8 cellular contexts compared by ENCODE assay signal in the genomic region with DNA sequence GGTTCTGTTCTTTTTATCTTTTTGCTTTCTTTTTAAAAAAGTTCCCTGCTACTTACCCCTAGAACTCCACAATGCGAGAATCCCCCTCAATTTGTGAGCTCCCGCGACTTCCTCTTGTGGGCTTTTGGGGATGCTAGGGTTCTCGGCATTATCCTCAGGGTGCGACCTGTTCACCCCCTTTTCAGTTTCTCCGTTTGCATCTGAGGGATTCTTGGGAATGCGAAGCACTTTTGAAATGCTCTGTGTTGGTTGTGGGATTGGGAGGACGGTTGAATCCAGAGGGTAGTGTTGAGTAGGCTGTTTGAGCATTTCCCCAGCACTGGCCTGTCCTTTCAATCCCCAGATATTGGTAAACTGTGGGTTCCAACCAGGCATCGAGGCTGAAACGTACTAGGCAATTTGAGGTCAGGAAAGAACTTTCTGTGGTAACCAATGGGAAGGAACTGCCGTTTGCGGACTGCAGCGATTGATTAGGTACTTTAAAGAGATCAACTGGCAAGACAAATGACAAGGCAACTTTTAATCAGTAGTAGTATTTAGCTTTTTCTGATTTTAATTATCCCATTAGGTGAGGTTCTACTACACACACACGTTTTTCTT. TPM values are rescaled to one million over a fixed set of nuclear protein-coding genes. Genes with fewer than 3 reads are reported as not detected.
DNase-seq lines count a peak whose midpoint lies in the region; ATAC-seq and TF ChIP-seq lines count a peak whose summit lies in the region.

No MANE protein-coding gene starts in this region.

- no peaks in the 10 kb centered on the region for H3K4me1 ChIP-seq in endocrine pancreas (ENCODE audit: control insufficient read depth, insufficient read depth, low read length)
- H3K4me1 ChIP-seq in naive thymus-derived CD4-positive, alpha-beta T cell (ENCODE audit: control insufficient read depth in 2 of 2, insufficient read depth in 2 of 2, low read length in 2 of 2), result peaks cover 5 to 16% of the 10 kb centered on the region in 2 donors

- peak; percentile 14 for ATAC-seq in GM18907 (IDR thresholded peaks at IDR 0.05; ENCODE audit: unreplicated experiment)
- ATAC-seq in HG03108 (IDR thresholded peaks at IDR 0.05; ENCODE audit: unreplicated experiment), result peak; percentile 0
- ATAC-seq in SK-N-SH treated with all-trans-retinoic acid at 6 μM for 48 hours, result peak; percentile 17
- ATAC-seq in naive thymus-derived CD4-positive, alpha-beta T cell, result peak; percentile 0

- DNase-seq in AG10803 (ENCODE audit: low read depth), result peak; percentile 51
- DNase-seq in naive thymus-derived CD4-positive, alpha-beta T cell, result peak in 1 of 9 donors; percentile 11
- DNase-seq in hippocampal formation (lab: John Stamatoyannopoulos, UW), result no peak
- no peak for DNase-seq in NCI-H526 treated with DMSO at 0.1 percent for 48 hours (lab: John Stamatoyannopoulos, UW)

- no peaks in the 10 kb centered on the region for H3K27me3 ChIP-seq in endocrine pancreas (ENCODE audit: control insufficient read depth, insufficient read depth, low read length)
- no peaks in the 10 kb centered on the region for H3K27me3 ChIP-seq in naive thymus-derived CD4-positive, alpha-beta T cell (ENCODE audit: control insufficient read depth in 2 of 2, insufficient read depth in 2 of 2, low read length in 2 of 2)

- peaks cover 30 to 57% (median 55%) of the 10 kb centered on the region in 7 donors for H3K4me1 Mint-ChIP-seq in naive thymus-derived CD4-positive, alpha-beta T cell

- intact Hi-C loops in naive thymus-derived CD4-positive, alpha-beta T cell (cut with micrococcal nuclease), result loop anchor here (1.0 to 10.0 kb wide), 11 partner anchors 16 to 1780 kb away; a partner anchor contains a TSS

- peak overlapping the region; percentile 83 for H3K27ac ChIP-seq in naive thymus-derived CD4-positive, alpha-beta T cell (ENCODE audit: low read depth, low read length)

- CTCF ChIA-PET in naive thymus-derived CD4-positive, alpha-beta T cell (lab: Charles Lee), result no interaction called here

- peak overlapping the region; percentile 95 to 99 (median 97) for H3K27ac Mint-ChIP-seq in naive thymus-derived CD4-positive, alpha-beta T cell

- TF ChIP-seq CTCF in AG10803 (conservative IDR thresholded peaks at IDR 0.05; ENCODE audit: low read length), result no peak

- H3K36me3 ChIP-seq in endocrine pancreas (ENCODE audit: control insufficient read depth, insufficient read depth, low read length), result no peaks in the 10 kb centered on the region
- peaks cover 0 to 4% (median 0%) of the 10 kb centered on the region in 3 experiments for H3K36me3 ChIP-seq in naive thymus-derived CD4-positive, alpha-beta T cell (ENCODE audit: control insufficient read depth in 2 of 3, insufficient read depth in 3 of 3, low read length in 3 of 3)

- peaks cover 7 to 23% (median 18%) of the 10 kb centered on the region in 5 donors for H3K36me3 Mint-ChIP-seq in naive thymus-derived CD4-positive, alpha-beta T cell

- H3K9ac ChIP-seq in endocrine pancreas (ENCODE audit: control insufficient read depth, insufficient read depth, low read length), result peak overlapping the region; percentile 78

- H3K4me3 ChIP-seq in AG10803 (ENCODE audit: low read length) (peak overlapping the region; percentile 61), endocrine pancreas (ENCODE audit: control insufficient read depth, insufficient read depth, low read length) (peak overlapping the region; percentile 97)
- H3K4me3 ChIP-seq in naive thymus-derived CD4-positive, alpha-beta T cell (ENCODE audit: low read length), result peak overlapping the region; percentile 78

- no peaks in the 10 kb centered on the region for H3K9me3 ChIP-seq in endocrine pancreas (ENCODE audit: control insufficient read depth, low read length)
- H3K9me3 ChIP-seq in naive thymus-derived CD4-positive, alpha-beta T cell (ENCODE audit: control insufficient read depth in 2 of 3, low read length in 3 of 3), result no peaks in the 10 kb centered on the region

- peaks cover 0 to 2% (median 0%) of the 10 kb centered on the region in 11 donors for H3K9me3 Mint-ChIP-seq in naive thymus-derived CD4-positive, alpha-beta T cell

- POLR2A ChIA-PET in naive thymus-derived CD4-positive, alpha-beta T cell (lab: Charles Lee), result interaction anchor here (0.6 to 4.1 kb wide), 3 partner anchors 8 to 800 kb away, joined by 3 to 15 read pairs (median 5); a partner anchor contains a TSS

- peak overlapping the region; percentile 93 to 99 (median 98) for H3K4me3 Mint-ChIP-seq in naive thymus-derived CD4-positive, alpha-beta T cell

- H3K27me3 Mint-ChIP-seq in naive thymus-derived CD4-positive, alpha-beta T cell, result no peaks in the 10 kb centered on the region

TF ChIP-seq in SK-N-SH treated with all-trans-retinoic acid at 6 μM for 48 hours, 23 proteins besides CTCF, POLR2A, EP300 and RAD21:
- TF ChIP-seq, protein P1, sequence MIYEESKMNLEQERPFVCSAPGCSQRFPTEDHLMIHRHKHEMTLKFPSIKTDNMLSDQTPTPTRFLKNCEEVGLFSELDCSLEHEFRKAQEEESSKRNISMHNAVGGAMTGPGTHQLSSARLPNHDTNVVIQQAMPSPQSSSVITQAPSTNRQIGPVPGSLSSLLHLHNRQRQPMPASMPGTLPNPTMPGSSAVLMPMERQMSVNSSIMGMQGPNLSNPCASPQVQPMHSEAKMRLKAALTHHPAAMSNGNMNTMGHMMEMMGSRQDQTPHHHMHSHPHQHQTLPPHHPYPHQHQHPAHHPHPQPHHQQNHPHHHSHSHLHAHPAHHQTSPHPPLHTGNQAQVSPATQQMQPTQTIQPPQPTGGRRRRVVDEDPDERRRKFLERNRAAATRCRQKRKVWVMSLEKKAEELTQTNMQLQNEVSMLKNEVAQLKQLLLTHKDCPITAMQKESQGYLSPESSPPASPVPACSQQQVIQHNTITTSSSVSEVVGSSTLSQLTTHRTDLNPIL (CRISPR knock-in tag; IDR thresholded peaks at IDR 0.05; ENCODE audit: low read depth), result no peak
- TF ChIP-seq ZNF565 (CRISPR knock-in tag; conservative IDR thresholded peaks at IDR 0.05; ENCODE audit: low read depth), result no peak
- TF ChIP-seq, protein P2, sequence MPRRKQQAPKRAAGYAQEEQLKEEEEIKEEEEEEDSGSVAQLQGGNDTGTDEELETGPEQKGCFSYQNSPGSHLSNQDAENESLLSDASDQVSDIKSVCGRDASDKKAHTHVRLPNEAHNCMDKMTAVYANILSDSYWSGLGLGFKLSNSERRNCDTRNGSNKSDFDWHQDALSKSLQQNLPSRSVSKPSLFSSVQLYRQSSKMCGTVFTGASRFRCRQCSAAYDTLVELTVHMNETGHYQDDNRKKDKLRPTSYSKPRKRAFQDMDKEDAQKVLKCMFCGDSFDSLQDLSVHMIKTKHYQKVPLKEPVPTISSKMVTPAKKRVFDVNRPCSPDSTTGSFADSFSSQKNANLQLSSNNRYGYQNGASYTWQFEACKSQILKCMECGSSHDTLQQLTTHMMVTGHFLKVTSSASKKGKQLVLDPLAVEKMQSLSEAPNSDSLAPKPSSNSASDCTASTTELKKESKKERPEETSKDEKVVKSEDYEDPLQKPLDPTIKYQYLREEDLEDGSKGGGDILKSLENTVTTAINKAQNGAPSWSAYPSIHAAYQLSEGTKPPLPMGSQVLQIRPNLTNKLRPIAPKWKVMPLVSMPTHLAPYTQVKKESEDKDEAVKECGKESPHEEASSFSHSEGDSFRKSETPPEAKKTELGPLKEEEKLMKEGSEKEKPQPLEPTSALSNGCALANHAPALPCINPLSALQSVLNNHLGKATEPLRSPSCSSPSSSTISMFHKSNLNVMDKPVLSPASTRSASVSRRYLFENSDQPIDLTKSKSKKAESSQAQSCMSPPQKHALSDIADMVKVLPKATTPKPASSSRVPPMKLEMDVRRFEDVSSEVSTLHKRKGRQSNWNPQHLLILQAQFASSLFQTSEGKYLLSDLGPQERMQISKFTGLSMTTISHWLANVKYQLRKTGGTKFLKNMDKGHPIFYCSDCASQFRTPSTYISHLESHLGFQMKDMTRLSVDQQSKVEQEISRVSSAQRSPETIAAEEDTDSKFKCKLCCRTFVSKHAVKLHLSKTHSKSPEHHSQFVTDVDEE (CRISPR knock-in tag; IDR thresholded peaks at IDR 0.05), result no peak
- no peak for TF ChIP-seq TCF4 (CRISPR knock-in tag; IDR thresholded peaks at IDR 0.05; ENCODE audit: borderline replicate concordance)
- no peak for TF ChIP-seq ESRRG (CRISPR knock-in tag; IDR thresholded peaks at IDR 0.05)
- TF ChIP-seq ZFP3 (CRISPR knock-in tag; IDR thresholded peaks at IDR 0.05), result no peak
- TF ChIP-seq TOX (CRISPR knock-in tag; IDR thresholded peaks at IDR 0.05; ENCODE audit: borderline replicate concordance), result no peak
- TF ChIP-seq RARB (CRISPR knock-in tag; IDR thresholded peaks at IDR 0.05), result no peak
- no peak for TF ChIP-seq ZNF8 (CRISPR knock-in tag; IDR thresholded peaks at IDR 0.05)
- no peak for TF ChIP-seq ZC3H10 (CRISPR knock-in tag; IDR thresholded peaks at IDR 0.05)
- no peak for TF ChIP-seq ZFP30 (CRISPR knock-in tag; IDR thresholded peaks at IDR 0.05)
- TF ChIP-seq, protein P3, sequence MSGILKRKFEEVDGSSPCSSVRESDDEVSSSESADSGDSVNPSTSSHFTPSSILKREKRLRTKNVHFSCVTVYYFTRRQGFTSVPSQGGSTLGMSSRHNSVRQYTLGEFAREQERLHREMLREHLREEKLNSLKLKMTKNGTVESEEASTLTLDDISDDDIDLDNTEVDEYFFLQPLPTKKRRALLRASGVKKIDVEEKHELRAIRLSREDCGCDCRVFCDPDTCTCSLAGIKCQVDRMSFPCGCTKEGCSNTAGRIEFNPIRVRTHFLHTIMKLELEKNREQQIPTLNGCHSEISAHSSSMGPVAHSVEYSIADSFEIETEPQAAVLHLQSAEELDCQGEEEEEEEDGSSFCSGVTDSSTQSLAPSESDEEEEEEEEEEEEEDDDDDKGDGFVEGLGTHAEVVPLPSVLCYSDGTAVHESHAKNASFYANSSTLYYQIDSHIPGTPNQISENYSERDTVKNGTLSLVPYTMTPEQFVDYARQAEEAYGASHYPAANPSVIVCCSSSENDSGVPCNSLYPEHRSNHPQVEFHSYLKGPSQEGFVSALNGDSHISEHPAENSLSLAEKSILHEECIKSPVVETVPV (CRISPR knock-in tag; IDR thresholded peaks at IDR 0.05), result no peak
TF ChIP-seq in SK-N-SH treated with all-trans-retinoic acid at 6 μM for 48 hours: peak in this region for 0.

RNA-seq across cellular contexts. Expression of a gene that starts 0.4 kb away (rescaled TPM):
- 1 to 10 TPM; 2.9 to 7.4 (median 4.7) TPM for total RNA-seq in naive thymus-derived CD4-positive, alpha-beta T cell
- 10 to 100 TPM in 1 of 2 donors, 1 to 10 TPM in 1; 6.4 to 12.2 TPM for polyA plus RNA-seq in naive thymus-derived CD4-positive, alpha-beta T cell

RNA-seq across cellular contexts. Expression of a gene that starts 0.6 kb away (rescaled TPM):
- 10 to 100 TPM; 39.5 to 73.4 (median 42.3) TPM for total RNA-seq in naive thymus-derived CD4-positive, alpha-beta T cell
- polyA plus RNA-seq in naive thymus-derived CD4-positive, alpha-beta T cell, result 10 to 100 TPM; 28.6 to 49.8 TPM
